Comparison of ENCODE assay signal across 8 cellular contexts in the genomic region with DNA sequence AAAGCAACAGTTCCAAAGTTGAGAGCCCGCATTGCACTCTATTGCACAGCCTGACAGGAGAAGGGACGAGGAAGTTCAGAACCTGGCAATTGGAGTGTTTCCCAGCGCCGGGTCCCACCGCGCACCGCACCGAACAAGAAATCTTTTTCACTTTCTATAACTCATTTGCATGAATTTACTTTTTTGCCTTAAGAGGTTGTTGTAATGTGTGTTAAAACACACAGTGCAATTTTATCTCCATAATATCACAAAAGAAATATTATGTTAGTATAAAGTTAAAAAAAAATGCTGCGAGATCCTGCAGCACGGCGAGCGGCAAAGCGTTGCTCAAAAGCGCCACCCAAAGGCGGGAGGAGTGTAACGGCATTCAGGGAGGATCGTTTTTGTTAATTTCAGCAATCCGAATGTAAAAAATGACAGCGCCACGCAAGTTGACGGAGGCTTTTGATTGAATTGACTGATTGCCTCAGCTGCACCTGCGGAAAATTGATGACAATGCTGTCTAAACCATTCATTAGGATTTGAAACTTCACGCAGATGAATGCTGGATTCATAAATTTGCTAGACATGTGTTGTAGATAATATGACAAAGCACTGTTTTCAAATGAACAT.
DNase-seq lines count a peak whose midpoint lies in the region; ATAC-seq and TF ChIP-seq lines count a peak whose summit lies in the region.

No MANE protein-coding gene starts in this region.

- H3K4me3 ChIP-seq in AG10803 (ENCODE audit: low read length) (no peak overlapping the region), HUES64 (ENCODE audit: low read length) (peak overlapping the region; percentile 57), iPS-18c (ENCODE audit: insufficient read depth, low read depth, low read length) (0 out of 2 replicates have a peak overlapping the region, but pooled peaks have one; percentile 32)

- TF ChIP-seq CTCF in AG10803 (conservative IDR thresholded peaks at IDR 0.05; ENCODE audit: low read length) = peak; percentile 74

- H3K9me3 ChIP-seq in HUES64 (ENCODE audit: insufficient read depth, low read depth, low read length) = no peaks in the 10 kb centered on the region
- H3K9me3 ChIP-seq in iPS-18c (ENCODE audit: control insufficient read depth, insufficient read depth, low read length) = no peaks in the 10 kb centered on the region

- H3K27ac Mint-ChIP-seq in stimulated activated memory B cell treated with anti-CD40 and anti-IgM and Interleukin-4, amounts not matched to agents 10 μg/mL and 1 μg/mL and 100 μg/mL, for 72 hours = no peak overlapping the region

- DNase-seq in AG10803 (ENCODE audit: low read depth) = peak; percentile 29
- peak in 42 of 58 donors; percentile 1 to 62 (median 18) for DNase-seq in anterior cingulate cortex (lab: John Stamatoyannopoulos, UW)
- peak; percentile 17 for DNase-seq in stimulated activated CD4-positive, alpha-beta T cell treated with anti-CD3 and anti-CD28 coated beads, Interleukin-1b, Interleukin-23, amount 100 ng/mL, for 48 hours
- DNase-seq in NOMO-1 (lab: John Stamatoyannopoulos, UW; ENCODE audit: unreplicated experiment in 2 of 2) = no peak
- DNase-seq in mesenteric fat pad (ENCODE audit: low spot score) = no peak

- H3K4me3 Mint-ChIP-seq in stimulated activated memory B cell treated with anti-CD40 and anti-IgM and Interleukin-4, amounts not matched to agents 10 μg/mL and 1 μg/mL and 100 μg/mL, for 72 hours = no peak overlapping the region

- ATAC-seq in stimulated activated memory B cell treated with anti-CD40 and anti-IgM and Interleukin-4, amounts not matched to agents 10 μg/mL and 1 μg/mL and 100 μg/mL, for 72 hours = no peak

- no peaks in the 10 kb centered on the region for H3K36me3 Mint-ChIP-seq in stimulated activated memory B cell treated with anti-CD40 and anti-IgM and Interleukin-4, amounts not matched to agents 10 μg/mL and 1 μg/mL and 100 μg/mL, for 72 hours

- peaks cover 4% of the 10 kb centered on the region for H3K9me3 Mint-ChIP-seq in stimulated activated memory B cell treated with anti-CD40 and anti-IgM and Interleukin-4, amounts not matched to agents 10 μg/mL and 1 μg/mL and 100 μg/mL, for 72 hours

- peaks cover 13% of the 10 kb centered on the region for H3K27me3 ChIP-seq in HUES64 (ENCODE audit: insufficient read depth, low read length)

- no peak overlapping the region for H3K27ac ChIP-seq in HUES64 (ENCODE audit: low read depth, low read length)

- H3K4me1 Mint-ChIP-seq in stimulated activated memory B cell treated with anti-CD40 and anti-IgM and Interleukin-4, amounts not matched to agents 10 μg/mL and 1 μg/mL and 100 μg/mL, for 72 hours = no peaks in the 10 kb centered on the region

- H3K27me3 Mint-ChIP-seq in stimulated activated memory B cell treated with anti-CD40 and anti-IgM and Interleukin-4, amounts not matched to agents 10 μg/mL and 1 μg/mL and 100 μg/mL, for 72 hours = peaks cover 9% of the 10 kb centered on the region

- no peak overlapping the region for H3K9ac ChIP-seq in HUES64 (ENCODE audit: low read depth, low read length)

- H3K4me1 ChIP-seq in HUES64 (ENCODE audit: insufficient read depth, low read length) = peaks cover 8% of the 10 kb centered on the region; the same call in 1 of the 2 replicates

- WGBS in HUES64 = 7% methylated on average over 21 of the region's 23 CpGs

- no peaks in the 10 kb centered on the region for H3K36me3 ChIP-seq in HUES64 (ENCODE audit: insufficient read depth, low read length)

Comparison
In these comparisons a context has a peak if more than half of its experiments do, and no peak if none do; other contexts are left out.
1. DNase-seq: peak in AG10803 (single experiment), anterior cingulate cortex (42 of 58) and stimulated activated CD4-positive, alpha-beta T cell treated with anti-CD3 and anti-CD28 coated beads, Interleukin-1b, Interleukin-23, amount 100 ng/mL, for 48 hours (single experiment); none in NOMO-1 (0 of 2) and mesenteric fat pad (single experiment).